In the genomic region with DNA sequence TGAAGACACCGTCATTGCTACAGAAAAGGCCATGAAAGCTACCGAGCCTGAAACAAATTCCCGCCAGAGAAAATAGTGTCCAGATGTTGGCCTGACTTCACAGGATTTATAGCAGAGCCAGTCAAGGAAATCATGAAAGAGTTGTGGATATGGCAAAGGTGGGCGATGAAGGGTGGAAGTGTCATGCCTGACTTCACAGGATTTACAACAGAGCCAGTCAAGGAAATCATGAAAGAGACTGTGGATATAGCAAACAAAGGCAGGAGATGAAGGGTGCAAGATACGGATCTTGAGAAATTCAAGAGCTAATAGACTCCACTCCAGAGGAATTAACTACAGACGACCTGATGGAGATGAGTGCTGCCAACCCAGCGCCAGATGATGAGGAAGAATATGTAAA, we compare ENCODE assay signal across 1 cellular context.
TF ChIP-seq lines count a peak whose summit lies in the region.

No MANE protein-coding gene starts in this region.

TF ChIP-seq in HepG2, 621 proteins besides CTCF, POLR2A, EP300 and RAD21:
- TF ChIP-seq, protein P1, sequence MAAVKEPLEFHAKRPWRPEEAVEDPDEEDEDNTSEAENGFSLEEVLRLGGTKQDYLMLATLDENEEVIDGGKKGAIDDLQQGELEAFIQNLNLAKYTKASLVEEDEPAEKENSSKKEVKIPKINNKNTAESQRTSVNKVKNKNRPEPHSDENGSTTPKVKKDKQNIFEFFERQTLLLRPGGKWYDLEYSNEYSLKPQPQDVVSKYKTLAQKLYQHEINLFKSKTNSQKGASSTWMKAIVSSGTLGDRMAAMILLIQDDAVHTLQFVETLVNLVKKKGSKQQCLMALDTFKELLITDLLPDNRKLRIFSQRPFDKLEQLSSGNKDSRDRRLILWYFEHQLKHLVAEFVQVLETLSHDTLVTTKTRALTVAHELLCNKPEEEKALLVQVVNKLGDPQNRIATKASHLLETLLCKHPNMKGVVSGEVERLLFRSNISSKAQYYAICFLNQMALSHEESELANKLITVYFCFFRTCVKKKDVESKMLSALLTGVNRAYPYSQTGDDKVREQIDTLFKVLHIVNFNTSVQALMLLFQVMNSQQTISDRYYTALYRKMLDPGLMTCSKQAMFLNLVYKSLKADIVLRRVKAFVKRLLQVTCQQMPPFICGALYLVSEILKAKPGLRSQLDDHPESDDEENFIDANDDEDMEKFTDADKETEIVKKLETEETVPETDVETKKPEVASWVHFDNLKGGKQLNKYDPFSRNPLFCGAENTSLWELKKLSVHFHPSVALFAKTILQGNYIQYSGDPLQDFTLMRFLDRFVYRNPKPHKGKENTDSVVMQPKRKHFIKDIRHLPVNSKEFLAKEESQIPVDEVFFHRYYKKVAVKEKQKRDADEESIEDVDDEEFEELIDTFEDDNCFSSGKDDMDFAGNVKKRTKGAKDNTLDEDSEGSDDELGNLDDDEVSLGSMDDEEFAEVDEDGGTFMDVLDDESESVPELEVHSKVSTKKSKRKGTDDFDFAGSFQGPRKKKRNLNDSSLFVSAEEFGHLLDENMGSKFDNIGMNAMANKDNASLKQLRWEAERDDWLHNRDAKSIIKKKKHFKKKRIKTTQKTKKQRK (IDR thresholded peaks at IDR 0.05; ENCODE audit: low read length): no peak
- TF ChIP-seq ZNF552 (CRISPR knock-in tag; IDR thresholded peaks at IDR 0.05; ENCODE audit: borderline replicate concordance) (no peak), XRCC5 (optimal IDR thresholded peaks at IDR 0.05; ENCODE audit: low read length) (no peak), HDAC2 (CRISPR knock-in tag; IDR thresholded peaks at IDR 0.05) (no peak)
